In the genomic region with DNA sequence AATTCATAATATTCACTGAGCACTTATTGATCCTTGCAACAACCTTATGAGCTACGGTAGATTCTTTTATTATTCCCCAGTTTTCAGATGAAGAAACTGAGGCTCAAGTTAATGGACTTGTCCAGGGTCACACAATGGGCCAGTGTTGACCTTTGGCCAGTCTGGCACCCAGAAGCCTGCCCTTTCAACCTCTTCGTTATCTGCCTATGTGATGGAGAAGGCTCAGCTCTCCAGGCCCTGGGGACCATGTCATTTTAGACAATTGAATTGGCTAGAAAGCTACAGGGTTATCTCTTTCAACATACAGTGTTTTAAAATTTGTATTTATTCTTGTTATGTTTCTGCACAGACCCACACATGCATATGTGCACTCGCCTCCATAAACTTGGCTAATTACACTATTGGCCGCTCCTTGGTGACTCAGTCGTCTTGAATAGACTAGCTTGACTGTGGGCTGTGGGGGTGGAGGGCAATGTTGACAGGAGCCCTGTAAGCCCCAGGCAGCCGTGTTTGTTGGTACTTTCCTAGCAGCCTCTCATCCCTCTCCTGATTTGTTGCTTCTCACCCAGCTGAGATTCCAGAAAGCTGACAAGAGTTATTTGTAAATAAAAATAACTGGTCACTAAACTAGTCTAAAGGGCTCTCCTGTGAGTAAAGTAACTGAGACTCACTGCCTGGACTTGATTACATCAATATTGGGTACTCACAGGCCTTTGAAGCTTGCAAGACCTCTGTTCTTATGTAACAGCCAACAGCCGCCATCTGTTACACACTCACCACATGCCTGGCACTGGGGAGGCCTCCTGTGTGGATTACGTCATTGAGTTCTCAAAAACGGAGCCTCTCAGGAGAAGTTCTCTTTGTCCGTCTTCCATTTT, we compare ENCODE assay signal across 8 cellular contexts. TPM values are rescaled to one million over a fixed set of nuclear protein-coding genes. Genes with fewer than 3 reads are reported as not detected.
A peak's percentile ranks its signal among the peaks of the same experiment; 100 is the strongest.
DNase-seq lines count a peak whose midpoint lies in the region; ATAC-seq, FAIRE-seq and TF ChIP-seq lines count a peak whose summit lies in the region.

No MANE protein-coding gene starts in this region.

- no peaks in the 10 kb centered on the region for H3K36me3 Mint-ChIP-seq in natural killer cell
- H3K36me3 Mint-ChIP-seq in stimulated activated memory B cell treated with anti-CD40 and anti-IgM and Interleukin-4, amounts not matched to agents 10 μg/mL and 1 μg/mL and 100 μg/mL, for 72 hours = peaks cover 14% of the 10 kb centered on the region

- ATAC-seq in pancreas = peak in 3 of 4 donors; percentile 30 to 72 (median 69)
- ATAC-seq in natural killer cell = no peak
- ATAC-seq in stimulated activated memory B cell treated with anti-CD40 and anti-IgM and Interleukin-4, amounts not matched to agents 10 μg/mL and 1 μg/mL and 100 μg/mL, for 72 hours = no peak
- ATAC-seq in GM19328 (IDR thresholded peaks at IDR 0.05; ENCODE audit: unreplicated experiment) = no peak

- peak; percentile 90 for DNase-seq in EL
- DNase-seq in RPMI7951 (ENCODE audit: low read depth) = peak; percentile 92
- peak; percentile 99 for DNase-seq in fibroblast of mammary gland (ENCODE audit: low read depth)
- DNase-seq in pancreas = no peak
- DNase-seq in natural killer cell = no peak
- DNase-seq in stimulated activated CD4-positive, alpha-beta T cell treated with anti-CD3 and anti-CD28 coated beads, Interleukin-4, amount 100 ng/mL, for 1 hour = no peak

- peak overlapping the region in 1 of 4 donors; percentile 37 for H3K27ac ChIP-seq in pancreas

- no peaks in the 10 kb centered on the region for H3K9me3 ChIP-seq in pancreas

- intact Hi-C loops in pancreas (cut with DNase I) = no loop called here
- intact Hi-C loops in natural killer cell (cut with micrococcal nuclease) = no loop called here

- H3K27me3 ChIP-seq in pancreas = no peaks in the 10 kb centered on the region

- no peak overlapping the region for H3K27ac Mint-ChIP-seq in natural killer cell
- H3K27ac Mint-ChIP-seq in stimulated activated memory B cell treated with anti-CD40 and anti-IgM and Interleukin-4, amounts not matched to agents 10 μg/mL and 1 μg/mL and 100 μg/mL, for 72 hours = no peak overlapping the region

- H3K4me3 ChIP-seq in fibroblast of mammary gland (ENCODE audit: control insufficient read depth, low read depth, low read length) (no peak overlapping the region), pancreas (no peak overlapping the region)

- H3K36me3 ChIP-seq in pancreas = no peaks in the 10 kb centered on the region

- H3K4me1 ChIP-seq in pancreas = peaks cover 0 to 9% (median 0%) of the 10 kb centered on the region in 3 donors

- no peak overlapping the region for H3K4me3 Mint-ChIP-seq in natural killer cell
- no peak overlapping the region for H3K4me3 Mint-ChIP-seq in stimulated activated memory B cell treated with anti-CD40 and anti-IgM and Interleukin-4, amounts not matched to agents 10 μg/mL and 1 μg/mL and 100 μg/mL, for 72 hours

- no peak for FAIRE-seq in pancreas (lab: Jason Lieb, UNC)

- no peak for TF ChIP-seq CTCF in fibroblast of mammary gland (conservative IDR thresholded peaks at IDR 0.05; ENCODE audit: control insufficient read depth, insufficient read depth, low read depth, low read length)
- TF ChIP-seq CTCF in pancreas (IDR thresholded peaks at IDR 0.05) = no peak
- TF ChIP-seq CTCF in natural killer cell (IDR thresholded peaks at IDR 0.05) = no peak

- no peaks in the 10 kb centered on the region for H3K9me3 Mint-ChIP-seq in natural killer cell
- no peaks in the 10 kb centered on the region for H3K9me3 Mint-ChIP-seq in stimulated activated memory B cell treated with anti-CD40 and anti-IgM and Interleukin-4, amounts not matched to agents 10 μg/mL and 1 μg/mL and 100 μg/mL, for 72 hours

- H3K4me1 Mint-ChIP-seq in natural killer cell = no peaks in the 10 kb centered on the region
- no peaks in the 10 kb centered on the region for H3K4me1 Mint-ChIP-seq in stimulated activated memory B cell treated with anti-CD40 and anti-IgM and Interleukin-4, amounts not matched to agents 10 μg/mL and 1 μg/mL and 100 μg/mL, for 72 hours

- H3K27me3 Mint-ChIP-seq in natural killer cell (ENCODE audit: low read depth in 2 of 2) = peaks cover 14 to 15% of the 10 kb centered on the region in 2 donors
- no peaks in the 10 kb centered on the region for H3K27me3 Mint-ChIP-seq in stimulated activated memory B cell treated with anti-CD40 and anti-IgM and Interleukin-4, amounts not matched to agents 10 μg/mL and 1 μg/mL and 100 μg/mL, for 72 hours

- WGBS in pancreas, 2 donors = 88% methylated on average over 10 of the region's 10 CpGs

RNA-seq across cellular contexts. Expression of a gene that starts 8.5 kb away (rescaled TPM):
- 36.3 and 47.8 TPM in 2 replicates for total RNA-seq in RPMI7951 (2014; rRNA removed; shearing (Covaris generic))
- total RNA-seq in pancreas = 1 to 10 TPM; 1.4 to 4.6 (median 2.6) TPM
- polyA plus RNA-seq in pancreas = 1 to 10 TPM; 1.2 to 2.3 TPM
- not detected for total RNA-seq in natural killer cell

Comparison
In these comparisons a context has a peak if more than half of its experiments do, and no peak if none do; other contexts are left out.
1. DNase-seq: peak in EL (single experiment), RPMI7951 (single experiment) and fibroblast of mammary gland (single experiment); none in pancreas (0 of 6), natural killer cell (single experiment) and stimulated activated CD4-positive, alpha-beta T cell treated with anti-CD3 and anti-CD28 coated beads, Interleukin-4, amount 100 ng/mL, for 1 hour (single experiment).
2. ATAC-seq: peak in pancreas (3 of 4); none in natural killer cell (0 of 3), stimulated activated memory B cell treated with anti-CD40 and anti-IgM and Interleukin-4, amounts not matched to agents 10 μg/mL and 1 μg/mL and 100 μg/mL, for 72 hours (single experiment) and GM19328 (single experiment).